Comparison of ENCODE assay signal across 29 cellular contexts in the genomic region with DNA sequence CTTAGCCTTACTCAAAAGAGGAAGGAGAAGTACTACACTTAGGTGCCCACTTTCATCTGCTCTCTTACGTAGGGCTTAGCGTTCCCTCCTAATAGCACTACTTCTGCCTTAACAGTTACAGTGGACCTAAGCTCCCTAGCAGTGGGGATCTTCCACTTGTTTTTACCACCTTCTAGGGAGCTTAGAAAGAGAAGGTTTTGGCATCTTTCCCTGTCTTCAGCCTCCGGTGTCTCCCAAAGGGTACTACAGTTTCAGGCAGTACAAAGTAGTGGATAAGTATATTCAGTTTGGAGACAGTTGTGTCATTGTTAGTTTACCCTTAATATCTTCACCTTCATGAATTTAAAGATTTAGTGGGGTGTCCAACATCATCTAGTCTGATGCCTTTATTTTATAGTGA. TPM values are rescaled to one million over a fixed set of nuclear protein-coding genes. Genes with fewer than 3 reads are reported as not detected.
DNase-seq lines count a peak whose midpoint lies in the region; ATAC-seq and TF ChIP-seq lines count a peak whose summit lies in the region.
"Had no signal": no experiment of that assay in that cellular context is flagged by ENCODE, and none has a peak within 500 bp of the region (broad histone marks: within the 10 kb centered on the region; RNA-seq: fewer than 3 reads in every experiment).

No MANE protein-coding gene starts in this region.

- H3K36me3 Mint-ChIP-seq in WTC11 (no peaks in the 10 kb centered on the region), type B pancreatic cell (peaks cover 5% of the 10 kb centered on the region)
- H3K36me3 Mint-ChIP-seq: activated CD4-positive, alpha-beta memory T cell treated with anti-CD3 and anti-CD28 coated beads for 36 hours; activated naive CD8-positive, alpha-beta T cell; brain had no signal

- H3K4me1 Mint-ChIP-seq in WTC11: peaks cover 49% of the 10 kb centered on the region
- H3K4me1 Mint-ChIP-seq in type B pancreatic cell (ENCODE audit: unreplicated experiment): no peaks in the 10 kb centered on the region
- H3K4me1 Mint-ChIP-seq: brain had no signal

- H3K4me3 ChIP-seq in heart left ventricle: no peak overlapping the region
- no peak overlapping the region for H3K4me3 ChIP-seq in left lung
- H3K4me3 ChIP-seq: BLaER1, coronary artery, GM12878, psoas muscle, smooth muscle cell had no signal

- DNase-seq in heart left ventricle: no peak
- no peak for DNase-seq in Right ventricle myocardium inferior (ENCODE audit: missing footprints)
- no peak for DNase-seq in WTC11 (ENCODE audit: low spot score)
- peak; percentile 11 for DNase-seq in fibroblast of peridontal ligament (ENCODE audit: extremely low read depth)
- no peak for DNase-seq in type B pancreatic cell (ENCODE audit: extremely low spot score, unreplicated experiment)
- no peak for DNase-seq in middle frontal gyrus (ENCODE audit: extremely low spot score, low spot score)
- no peak for DNase-seq in left lung
- DNase-seq: activated CD4-positive, alpha-beta memory T cell treated with anti-CD3 and anti-CD28 coated beads for 36 hours; activated CD4-positive, CD25-positive, alpha-beta regulatory T cell; DND-41; kidney; NCI-H1105; NCI-H2029 treated with DMSO at 0.1 percent for 48 hours; NCI-H446; psoas muscle; stimulated activated CD4-positive, alpha-beta T cell treated with anti-CD3 and anti-CD28 coated beads, Interleukin-2, amount 100 ng/mL, for 24 hours; T-helper 9 cell had no signal

- no peak overlapping the region for H3K27ac Mint-ChIP-seq in WTC11
- H3K27ac Mint-ChIP-seq in type B pancreatic cell: no peak overlapping the region
- H3K27ac Mint-ChIP-seq: activated CD4-positive, alpha-beta memory T cell treated with anti-CD3 and anti-CD28 coated beads for 36 hours; activated naive CD8-positive, alpha-beta T cell; activated T-helper 2 cell treated with anti-CD3 and anti-CD28 coated beads, Interferon-gamma antibody, Interleukin-2, Interleukin-4, amounts not matched to agents 10 μg/mL and 5 μg/mL and 100 μg/mL, durations not matched to agents 14 hours and 24 hours and 36 hours; brain had no signal

- H3K27me3 Mint-ChIP-seq in WTC11 (ENCODE audit: low read depth): no peaks in the 10 kb centered on the region
- peaks cover 17% of the 10 kb centered on the region for H3K27me3 Mint-ChIP-seq in type B pancreatic cell
- H3K27me3 Mint-ChIP-seq: activated CD4-positive, alpha-beta memory T cell treated with anti-CD3 and anti-CD28 coated beads for 36 hours; activated naive CD8-positive, alpha-beta T cell had no signal

- H3K9me3 ChIP-seq in heart left ventricle: no peaks in the 10 kb centered on the region
- H3K9me3 ChIP-seq in left lung: no peaks in the 10 kb centered on the region
- H3K9me3 ChIP-seq: BLaER1, psoas muscle had no signal

- ATAC-seq in heart left ventricle (peak in 2 of 4 donors; percentile 13 to 40), Right ventricle myocardium inferior (no peak), WTC11 (peak; percentile 88), HG03108 (IDR thresholded peaks at IDR 0.05; ENCODE audit: unreplicated experiment) (no peak), left lung (no peak)
- ATAC-seq: GM12878, HCT116, HepG2, psoas muscle had no signal

- H3K4me3 Mint-ChIP-seq in WTC11: no peak overlapping the region
- H3K4me3 Mint-ChIP-seq in type B pancreatic cell: no peak overlapping the region
- H3K4me3 Mint-ChIP-seq: activated CD4-positive, alpha-beta memory T cell treated with anti-CD3 and anti-CD28 coated beads for 36 hours; activated naive CD8-positive, alpha-beta T cell; brain had no signal

- H3K9me3 Mint-ChIP-seq in WTC11 (no peaks in the 10 kb centered on the region), type B pancreatic cell (no peaks in the 10 kb centered on the region)
- H3K9me3 Mint-ChIP-seq: activated CD4-positive, alpha-beta memory T cell treated with anti-CD3 and anti-CD28 coated beads for 36 hours; activated T-helper 2 cell treated with anti-CD3 and anti-CD28 coated beads, Interferon-gamma antibody, Interleukin-2, Interleukin-4, amounts not matched to agents 10 μg/mL and 5 μg/mL and 100 μg/mL, durations not matched to agents 14 hours and 24 hours and 36 hours; brain had no signal

- H3K27me3 ChIP-seq in heart left ventricle: no peaks in the 10 kb centered on the region
- no peaks in the 10 kb centered on the region for H3K27me3 ChIP-seq in left lung
- H3K27me3 ChIP-seq: BLaER1 had no signal

- POLR2A ChIA-PET in WTC11 (lab: Charles Lee): no interaction called here

- intact Hi-C loops in heart left ventricle (cut with DNase I) (loop anchor here in 1 of 10 donors (5.0 kb wide), 1 partner anchor 199 kb away; no protein-coding TSS in a partner anchor), Right ventricle myocardium inferior (cut with DNase I) (no loop called here), left lung (cut with DNase I) (no loop called here)

- CTCF ChIA-PET in WTC11 (lab: Charles Lee): interaction anchor here (1.0 to 1.6 kb wide), 3 partner anchors 9 to 1082 kb away, joined by 3 to 8 read pairs (median 4); no protein-coding TSS in a partner anchor

- 64 to 74% (median 68%) methylated on average over 3 of the region's 3 CpGs for WGBS in heart left ventricle, 4 donors

- H3K27ac ChIP-seq in heart left ventricle (peak overlapping the region in 9 of 12 donors; percentile 46 to 89 (median 70)), left lung (no peak overlapping the region)
- H3K27ac ChIP-seq: BLaER1, coronary artery, psoas muscle had no signal

- TF ChIP-seq CTCF in heart left ventricle (IDR thresholded peaks at IDR 0.05) (no peak), WTC11 (IDR thresholded peaks at IDR 0.05) (no peak), type B pancreatic cell (conservative IDR thresholded peaks at IDR 0.05) (peak; percentile 32), left lung (IDR thresholded peaks at IDR 0.05) (no peak)

- no peak for TF ChIP-seq POLR2A in heart left ventricle (IDR thresholded peaks at IDR 0.05)

- H3K4me1 ChIP-seq in heart left ventricle (peaks cover 0 to 45% (median 3%) of the 10 kb centered on the region in 12 donors), left lung (no peaks in the 10 kb centered on the region)
- H3K4me1 ChIP-seq: BLaER1, psoas muscle had no signal

- H3K36me3 ChIP-seq in heart left ventricle (no peaks in the 10 kb centered on the region), left lung (no peaks in the 10 kb centered on the region)
- H3K36me3 ChIP-seq: BLaER1 had no signal

TF ChIP-seq in WTC11, 78 proteins besides CTCF, POLR2A, EP300 and RAD21:
- TF ChIP-seq HMGA2 (CRISPR knock-in tag; IDR thresholded peaks at IDR 0.05): no peak
- no peak for TF ChIP-seq MXD4 (CRISPR knock-in tag; IDR thresholded peaks at IDR 0.05; ENCODE audit: borderline replicate concordance)
- no peak for TF ChIP-seq ZNF671 (CRISPR knock-in tag; IDR thresholded peaks at IDR 0.05)
- TF ChIP-seq ZSCAN18 (CRISPR knock-in tag; IDR thresholded peaks at IDR 0.05): no peak

RNA-seq across cellular contexts. Expression of gene CHRM2, which starts 14.6 kb away (rescaled TPM):
- 100 to 1,000 TPM in 1 of 9 donors, 10 to 100 TPM in 8; 25.3 to 124 (median 78.5) TPM for total RNA-seq in heart left ventricle
- 10 to 100 TPM; 22.2 to 25.9 TPM for polyA plus RNA-seq in heart left ventricle
- 70.4 TPM for total RNA-seq in Right ventricle myocardium inferior
- 0.05 to 0.76 TPM (median 0.15 TPM) in 3 replicates for total RNA-seq in WTC11 (2021)
- 11.4 and 12.2 TPM in 2 replicates for total RNA-seq in type B pancreatic cell (ENCODE audit: low replicate concordance)
- total RNA-seq in left lung: under 1 TPM; 0.63 to 0.96 TPM
- total RNA-seq: activated CD4-positive, alpha-beta memory T cell treated with anti-CD3 and anti-CD28 coated beads for 36 hours; activated T-helper 2 cell treated with anti-CD3 and anti-CD28 coated beads, Interferon-gamma antibody, Interleukin-2, Interleukin-4, amounts not matched to agents 10 μg/mL and 5 μg/mL and 100 μg/mL, durations not matched to agents 14 hours and 24 hours and 36 hours; HepG2; kidney; lung microvascular endothelial cell; OCI-LY7; psoas muscle had no signal
- polyA plus RNA-seq: GM12878, HepG2, psoas muscle had no signal

Comparison
In these comparisons a context has a peak if more than half of its experiments do, and no peak if none do; other contexts are left out.
1. H3K27ac ChIP-seq: peak in heart left ventricle (9 of 12); none in left lung (0 of 2).